21 cellular contexts compared by ENCODE assay signal in genomic region chr15:91529534-91529933, GRCh38.
"Had no signal": no experiment of that assay in that cellular context is flagged by ENCODE, and none has a peak within 500 bp of the region (broad histone marks: within the 10 kb centered on the region; RNA-seq: fewer than 3 reads in every experiment).

No MANE protein-coding gene starts in this region.

- H3K4me1 ChIP-seq: foreskin keratinocyte, thyroid gland had no signal

- ATAC-seq: foreskin keratinocyte; left ventricle myocardium superior; stimulated activated naive B cell treated with anti-CD40 and anti-IgM and Interleukin-4, amounts not matched to agents 10 μg/mL and 1 μg/mL and 100 μg/mL, for 72 hours; WTC11 had no signal

- H3K27ac ChIP-seq: foreskin keratinocyte, thyroid gland had no signal

- H3K36me3 ChIP-seq: thyroid gland had no signal

- H3K4me1 Mint-ChIP-seq: memory B cell; stimulated activated naive B cell treated with anti-CD40 and anti-IgM and Interleukin-4, amounts not matched to agents 10 μg/mL and 1 μg/mL and 100 μg/mL, for 72 hours; WTC11 had no signal

- H3K27me3 Mint-ChIP-seq: stimulated activated naive B cell treated with anti-CD40 and anti-IgM and Interleukin-4, amounts not matched to agents 10 μg/mL and 1 μg/mL and 100 μg/mL, for 72 hours had no signal

- H3K9me3 Mint-ChIP-seq: activated CD4-positive, alpha-beta memory T cell treated with anti-CD3 and anti-CD28 coated beads, Interleukin-2, amount 10 ng/mL, durations not matched to agents 7 days and 5 days; dendritic cell treated with granulocyte-macrophage colony-stimulating factor and Interleukin-4, amounts not matched to agents 40 ng/mL and 50 ng/mL, for 4 days; memory B cell; stimulated activated naive B cell treated with anti-CD40 and anti-IgM and Interleukin-4, amounts not matched to agents 10 μg/mL and 1 μg/mL and 100 μg/mL, for 72 hours had no signal

- H3K27me3 ChIP-seq: thyroid gland had no signal

- H3K27ac Mint-ChIP-seq: activated CD4-positive, alpha-beta memory T cell treated with anti-CD3 and anti-CD28 coated beads, Interleukin-2, amount 10 ng/mL, durations not matched to agents 7 days and 5 days; dendritic cell treated with granulocyte-macrophage colony-stimulating factor and Interleukin-4, amounts not matched to agents 40 ng/mL and 50 ng/mL, for 4 days; memory B cell; nephron; stimulated activated naive B cell treated with anti-CD40 and anti-IgM and Interleukin-4, amounts not matched to agents 10 μg/mL and 1 μg/mL and 100 μg/mL, for 72 hours; WTC11 had no signal

- H3K9me3 ChIP-seq: thyroid gland had no signal

- H3K36me3 Mint-ChIP-seq: memory B cell; stimulated activated naive B cell treated with anti-CD40 and anti-IgM and Interleukin-4, amounts not matched to agents 10 μg/mL and 1 μg/mL and 100 μg/mL, for 72 hours had no signal

- H3K4me3 ChIP-seq: thyroid gland had no signal

- DNase-seq: activated CD4-positive, alpha-beta memory T cell treated with anti-CD3 and anti-CD28 coated beads, Interleukin-2, amount 10 ng/mL, durations not matched to agents 7 days and 5 days; activated CD4-positive, alpha-beta T cell treated with anti-CD3 and anti-CD28 coated beads for 4 hours; activated CD8-positive, alpha-beta memory T cell treated with anti-CD3 and anti-CD28 coated beads, Interleukin-2, amount 50 U/mL, for 4 hours; activated gamma-delta T cell; activated T-cell treated with anti-CD3 and anti-CD28 coated beads, Interleukin-2, amount 50 U/mL, for 48 hours; effector memory CD4-positive, alpha-beta T cell; foreskin keratinocyte; glutamatergic neuron; hypothalamus; kidney; left ventricle myocardium superior; nucleus accumbens; posterior cingulate gyrus; stimulated activated CD4-positive, alpha-beta T cell treated with anti-CD3 and anti-CD28 coated beads, Interleukin-15, amount 100 ng/mL, for 24 hours; stimulated activated CD4-positive, alpha-beta T cell treated with anti-CD3 and anti-CD28 coated beads, Interleukin-4, amount 100 ng/mL, for 1 hour; stimulated activated naive B cell treated with anti-CD40 and anti-IgM and Interleukin-4, amounts not matched to agents 10 μg/mL and 1 μg/mL and 100 μg/mL, for 72 hours; thyroid gland had no signal

- H3K4me3 Mint-ChIP-seq: activated CD4-positive, alpha-beta memory T cell treated with anti-CD3 and anti-CD28 coated beads, Interleukin-2, amount 10 ng/mL, durations not matched to agents 7 days and 5 days; dendritic cell treated with granulocyte-macrophage colony-stimulating factor and Interleukin-4, amounts not matched to agents 40 ng/mL and 50 ng/mL, for 4 days; memory B cell; nephron; stimulated activated naive B cell treated with anti-CD40 and anti-IgM and Interleukin-4, amounts not matched to agents 10 μg/mL and 1 μg/mL and 100 μg/mL, for 72 hours; WTC11 had no signal
